Comparison of ENCODE assay signal across 9 cellular contexts in genomic region chr3:32175607-32176197, GRCh38.
DNase-seq lines count a peak whose midpoint lies in the region; ATAC-seq and TF ChIP-seq lines count a peak whose summit lies in the region.
"Had no signal": no experiment of that assay in that cellular context is flagged by ENCODE, and none has a peak within 500 bp of the region (broad histone marks: within the 10 kb centered on the region; RNA-seq: fewer than 3 reads in every experiment).

No MANE protein-coding gene starts in this region.

- intact Hi-C loops in CD14-positive monocyte (cut with micrococcal nuclease) = no loop called here

- H3K36me3 Mint-ChIP-seq in CD14-positive monocyte = peaks cover 0 to under 1% of the 10 kb centered on the region in 2 donors
- peaks cover 12% of the 10 kb centered on the region for H3K36me3 Mint-ChIP-seq in activated CD8-positive, alpha-beta memory T cell treated with anti-CD3 and anti-CD28 coated beads, Interleukin-2, amount 10 ng/mL, durations not matched to agents 7 days and 5 days

- H3K9me3 Mint-ChIP-seq in CD14-positive monocyte = peaks cover 0 to 15% (median 2%) of the 10 kb centered on the region in 7 donors
- peaks cover 2% of the 10 kb centered on the region for H3K9me3 Mint-ChIP-seq in activated CD8-positive, alpha-beta memory T cell treated with anti-CD3 and anti-CD28 coated beads, Interleukin-2, amount 10 ng/mL, durations not matched to agents 7 days and 5 days (ENCODE audit: low read depth)

- H3K27me3 Mint-ChIP-seq in CD14-positive monocyte (ENCODE audit: low read depth in 3 of 3) = peaks cover 5 to 9% (median 5%) of the 10 kb centered on the region in 3 donors
- H3K27me3 Mint-ChIP-seq in activated CD8-positive, alpha-beta memory T cell treated with anti-CD3 and anti-CD28 coated beads, Interleukin-2, amount 10 ng/mL, durations not matched to agents 7 days and 5 days = peaks cover 2% of the 10 kb centered on the region

- ATAC-seq in GM21423 (IDR thresholded peaks at IDR 0.05; ENCODE audit: unreplicated experiment) (peak; percentile 42), HG02610 (IDR thresholded peaks at IDR 0.05; ENCODE audit: unreplicated experiment) (no peak), GM18498 (IDR thresholded peaks at IDR 0.05; ENCODE audit: unreplicated experiment) (no peak)
- ATAC-seq in activated CD8-positive, alpha-beta memory T cell treated with anti-CD3 and anti-CD28 coated beads, Interleukin-2, amount 10 ng/mL, durations not matched to agents 7 days and 5 days = peak; percentile 52

- peak; percentile 89 for TF ChIP-seq CTCF in CD14-positive monocyte (IDR thresholded peaks at IDR 0.05)
- peak; percentile 73 for TF ChIP-seq CTCF in fibroblast of pulmonary artery (IDR thresholded peaks at IDR 0.05; ENCODE audit: low read length, missing control alignments)

- H3K4me1 Mint-ChIP-seq in CD14-positive monocyte = peaks cover 12% of the 10 kb centered on the region
- H3K4me1 Mint-ChIP-seq in activated CD8-positive, alpha-beta memory T cell treated with anti-CD3 and anti-CD28 coated beads, Interleukin-2, amount 10 ng/mL, durations not matched to agents 7 days and 5 days = peaks cover 11% of the 10 kb centered on the region

- no peak overlapping the region for H3K4me3 Mint-ChIP-seq in CD14-positive monocyte
- no peak overlapping the region for H3K4me3 Mint-ChIP-seq in activated CD8-positive, alpha-beta memory T cell treated with anti-CD3 and anti-CD28 coated beads, Interleukin-2, amount 10 ng/mL, durations not matched to agents 7 days and 5 days
- H3K4me3 Mint-ChIP-seq: T-helper 1 cell treated with Interleukin-12 subunit alpha and Interleukin-12 subunit beta and Interleukin-4 antibody, amounts not matched to agents 30 μg/mL and 1 μg/mL, for 36 hours had no signal

- H3K27ac Mint-ChIP-seq in CD14-positive monocyte = no peak overlapping the region
- H3K27ac Mint-ChIP-seq in activated CD8-positive, alpha-beta memory T cell treated with anti-CD3 and anti-CD28 coated beads, Interleukin-2, amount 10 ng/mL, durations not matched to agents 7 days and 5 days = no peak overlapping the region
- H3K27ac Mint-ChIP-seq: T-helper 1 cell treated with Interleukin-12 subunit alpha and Interleukin-12 subunit beta and Interleukin-4 antibody, amounts not matched to agents 30 μg/mL and 1 μg/mL, for 36 hours had no signal

- CTCF ChIA-PET in activated CD8-positive, alpha-beta memory T cell treated with anti-CD3 and anti-CD28 coated beads, Interleukin-2, amount 10 ng/mL, durations not matched to agents 7 days and 5 days (lab: Charles Lee) = interaction anchor here (0.7 to 3.3 kb wide), 16 partner anchors 15 to 338 kb away, joined by 3 to 18 read pairs (median 4); partner anchors contain the start of gene CMTM8

- no peak overlapping the region for H3K4me3 ChIP-seq in fibroblast of pulmonary artery (replicated peaks; ENCODE audit: low read depth, low read length)

- DNase-seq in CD14-positive monocyte (ENCODE audit: low spot score) = no peak
- peak; percentile 28 for DNase-seq in NCI-H748 treated with DMSO at 0.1 percent for 48 hours (lab: John Stamatoyannopoulos, UW)
- DNase-seq in activated CD8-positive, alpha-beta memory T cell treated with anti-CD3 and anti-CD28 coated beads, Interleukin-2, amount 10 ng/mL, durations not matched to agents 7 days and 5 days = peak; percentile 59
- peak; percentile 84 for DNase-seq in fibroblast of pulmonary artery (ENCODE audit: low read depth)
- DNase-seq in pulmonary artery endothelial cell (ENCODE audit: low read depth, low spot score) = peak; percentile 27

Comparison
In these comparisons a context has a peak if more than half of its experiments do, and no peak if none do; other contexts are left out.
1. ATAC-seq: peak in GM21423 (single experiment) and activated CD8-positive, alpha-beta memory T cell treated with anti-CD3 and anti-CD28 coated beads, Interleukin-2, amount 10 ng/mL, durations not matched to agents 7 days and 5 days (single experiment); none in HG02610 (single experiment) and GM18498 (single experiment).